ENCODE assay signal across 14 cellular contexts in the genomic region with DNA sequence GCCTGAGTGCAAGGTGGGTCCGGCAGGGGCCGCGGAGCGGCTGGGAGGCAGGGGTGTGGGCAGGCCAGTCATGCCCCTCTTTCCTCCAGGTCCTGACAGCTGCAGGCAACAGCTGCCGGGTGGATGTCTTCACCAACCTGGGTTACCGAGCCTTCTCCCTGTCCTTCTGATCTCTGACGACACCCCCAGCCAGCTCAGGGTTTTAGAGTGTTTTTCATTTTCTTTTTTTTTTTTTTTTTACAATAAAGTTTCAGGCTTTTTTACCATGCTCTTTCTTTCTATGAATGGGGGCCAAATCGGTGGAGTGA. TPM values are rescaled to one million over a fixed set of nuclear protein-coding genes. Genes with fewer than 3 reads are reported as not detected.
"Had no signal": no experiment of that assay in that cellular context is flagged by ENCODE, and none has a peak within 500 bp of the region (broad histone marks: within the 10 kb centered on the region; RNA-seq: fewer than 3 reads in every experiment).

No MANE protein-coding gene starts in this region.

- H3K9ac ChIP-seq: neural progenitor cell had no signal

- H3K36me3 Mint-ChIP-seq: activated naive CD8-positive, alpha-beta T cell; naive B cell had no signal

- H3K4me3 Mint-ChIP-seq: activated B cell treated with CpG ODN at 0.5 μM for 24 hours; activated CD8-positive, alpha-beta T cell treated with anti-CD3 and anti-CD28 coated beads, Interleukin-2, amount 10 ng/mL, durations not matched to agents 7 days and 5 days; activated naive CD8-positive, alpha-beta T cell had no signal

- H3K36me3 ChIP-seq: neural progenitor cell, ovary, uterus had no signal

- H3K27ac ChIP-seq: neural progenitor cell, ovary, thyroid gland, uterus had no signal

- H3K4me3 ChIP-seq: ovary, thyroid gland, uterus had no signal

- H3K9me3 ChIP-seq: esophagus muscularis mucosa, ovary, thyroid gland, uterus had no signal

- H3K27me3 ChIP-seq: thyroid gland had no signal

- H3K9me3 Mint-ChIP-seq: activated B cell treated with CpG ODN at 0.5 μM for 24 hours; naive B cell; neural progenitor cell; stimulated activated naive B cell treated with anti-CD40 and anti-IgM and Interleukin-4, amounts not matched to agents 10 μg/mL and 1 μg/mL and 100 μg/mL, for 72 hours had no signal

- H2AFZ ChIP-seq: neural progenitor cell had no signal

- H3K27ac Mint-ChIP-seq: activated B cell treated with CpG ODN at 0.5 μM for 24 hours; activated CD8-positive, alpha-beta T cell treated with anti-CD3 and anti-CD28 coated beads, Interleukin-2, amount 10 ng/mL, durations not matched to agents 7 days and 5 days; activated naive CD8-positive, alpha-beta T cell; neural progenitor cell; stimulated activated naive B cell treated with anti-CD40 and anti-IgM and Interleukin-4, amounts not matched to agents 10 μg/mL and 1 μg/mL and 100 μg/mL, for 72 hours had no signal

- DNase-seq: amniotic stem cell, mammary epithelial cell had no signal

RNA-seq across cellular contexts. Expression of gene BICDL2, which starts 9.3 kb away (rescaled TPM):
- total RNA-seq: activated B cell treated with CpG ODN at 0.5 μM for 24 hours, glomerular endothelial cell had no signal

RNA-seq across cellular contexts. Expression of gene CLDN6, which starts 9.5 kb away (rescaled TPM):
- total RNA-seq: activated B cell treated with CpG ODN at 0.5 μM for 24 hours; activated CD8-positive, alpha-beta T cell treated with anti-CD3 and anti-CD28 coated beads, Interleukin-2, amount 10 ng/mL, durations not matched to agents 7 days and 5 days; esophagus muscularis mucosa; mammary epithelial cell; thyroid gland had no signal
- polyA plus RNA-seq: keratinocyte, ovary had no signal
